ENCODE assay signal across 1 cellular context in genomic region chrX:48972214-48973164, GRCh38.
TF ChIP-seq lines count a peak whose summit lies in the region.

No MANE protein-coding gene starts in this region.

TF ChIP-seq in K562, 482 proteins besides CTCF, POLR2A, EP300 and RAD21 (continued from another document and continues in another):
- TF ChIP-seq HBP1 (CRISPR knock-in tag; IDR thresholded peaks at IDR 0.05) (no peak), ZNF589 (CRISPR knock-in tag; IDR thresholded peaks at IDR 0.05; ENCODE audit: low read depth) (no peak), PBX2 (CRISPR knock-in tag; IDR thresholded peaks at IDR 0.05; ENCODE audit: low read depth) (no peak), PBX2 (tag; conservative IDR thresholded peaks at IDR 0.05; ENCODE audit: low read depth) (0 out of 2 replicates have a peak, but pooled peaks have one; percentile 7), RBFOX2 (IDR thresholded peaks at IDR 0.05; ENCODE audit: low read depth, low read length) (no peak), NONO (IDR thresholded peaks at IDR 0.05; ENCODE audit: low read depth in 2 of 2, low read length in 1 of 2) (no peak), HDAC2 (IDR thresholded peaks at IDR 0.05) (peak; percentile 44; the same call in 1 of the 2 replicates), ZNF695 (CRISPR knock-in tag; IDR thresholded peaks at IDR 0.05) (no peak), ZNF318 (IDR thresholded peaks at IDR 0.05; ENCODE audit: borderline replicate concordance in 1 of 2, low read depth in 1 of 2) (no peak), ZNF584 (CRISPR knock-in tag; IDR thresholded peaks at IDR 0.05; ENCODE audit: low read depth) (no peak), RBM34 (IDR thresholded peaks at IDR 0.05; ENCODE audit: borderline replicate concordance, insufficient read depth, low read length) (no peak), CTCFL (IDR thresholded peaks at IDR 0.05; ENCODE audit: borderline replicate concordance, insufficient read depth, low read depth, low read length, poor library complexity, severe bottlenecking) (peak; percentile 95), ZNF263 (CRISPR knock-in tag; IDR thresholded peaks at IDR 0.05; ENCODE audit: borderline replicate concordance) (peak; percentile 47; the same call in 1 of the 2 replicates), E2F8 (IDR thresholded peaks at IDR 0.05; ENCODE audit: low read depth, partially characterized antibody) (no peak), CXXC5 (CRISPR knock-in tag; IDR thresholded peaks at IDR 0.05) (no peak), NFRKB (IDR thresholded peaks at IDR 0.05; ENCODE audit: low read depth) (no peak), KDM1A (IDR thresholded peaks at IDR 0.05) (peak; percentile 31 to 40; a peak in 2 of 4 replicates), BACH1 (tag; IDR thresholded peaks at IDR 0.05) (no peak), KLF16 (IDR thresholded peaks at IDR 0.05) (0 out of 2 replicates have a peak, but pooled peaks have one; percentile 24), ZNF146 (CRISPR knock-in tag; IDR thresholded peaks at IDR 0.05; ENCODE audit: unreplicated experiment) (no peak), MEIS2 (IDR thresholded peaks at IDR 0.05; ENCODE audit: partially characterized antibody) (peak; percentile 7), ZNF184 (CRISPR knock-in tag; IDR thresholded peaks at IDR 0.05) (no peak), ZNF518B (CRISPR knock-in tag; IDR thresholded peaks at IDR 0.05) (no peak), SIX5 (IDR thresholded peaks at IDR 0.05; ENCODE audit: borderline replicate concordance in 1 of 2, insufficient read depth in 1 of 2, low read depth in 1 of 2, low read length in 2 of 2) (no peak), POLR2AphosphoS5 (IDR thresholded peaks at IDR 0.05; ENCODE audit: control insufficient read depth, insufficient read depth, low read depth, low read length) (no peak), THRA (IDR thresholded peaks at IDR 0.05) (no peak), GABPB2 (CRISPR knock-in tag; conservative IDR thresholded peaks at IDR 0.05) (no peak), MYBL2 (IDR thresholded peaks at IDR 0.05; ENCODE audit: low read depth) (no peak), MYBL2 (CRISPR knock-in tag; IDR thresholded peaks at IDR 0.05; ENCODE audit: borderline replicate concordance) (no peak), CHAMP1 (IDR thresholded peaks at IDR 0.05) (no peak)
